Comparison of ENCODE assay signal across 9 cellular contexts in the genomic region with DNA sequence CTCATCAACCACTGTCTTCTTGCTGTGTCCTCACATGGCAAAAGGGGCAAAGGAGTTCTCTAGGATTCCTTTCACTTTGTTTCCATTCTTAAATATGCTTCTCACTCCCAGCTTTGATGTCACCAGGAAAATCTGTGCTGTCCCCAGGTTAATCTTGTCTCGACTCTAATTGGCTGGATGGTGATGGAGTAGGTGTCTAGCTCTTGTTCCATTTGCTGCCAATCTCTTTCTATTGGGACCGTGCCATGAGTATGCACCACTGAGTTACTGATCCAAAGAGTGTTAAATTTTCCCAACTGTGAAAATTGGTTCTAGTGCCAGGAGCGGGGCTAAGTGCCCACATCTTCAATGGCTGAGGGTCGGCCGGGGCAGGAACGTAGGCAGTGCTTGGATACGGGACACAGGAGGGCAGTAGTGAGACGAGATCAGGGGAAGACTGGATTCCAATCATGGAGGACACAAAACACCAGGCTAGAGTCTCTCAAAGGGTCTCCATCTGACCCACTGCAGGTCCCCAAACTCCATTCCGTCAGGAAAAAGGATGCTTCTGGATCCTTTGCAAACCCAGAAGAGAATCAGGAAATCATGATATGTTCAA. TPM values are rescaled to one million over a fixed set of nuclear protein-coding genes. Genes with fewer than 3 reads are reported as not detected.
A peak's percentile ranks its signal among the peaks of the same experiment; 100 is the strongest.
DNase-seq lines count a peak whose midpoint lies in the region; ATAC-seq, FAIRE-seq and TF ChIP-seq lines count a peak whose summit lies in the region.
"Had no signal": no experiment of that assay in that cellular context is flagged by ENCODE, and none has a peak within 500 bp of the region (broad histone marks: within the 10 kb centered on the region; RNA-seq: fewer than 3 reads in every experiment).

No MANE protein-coding gene starts in this region.

- no peaks in the 10 kb centered on the region for H3K9me3 ChIP-seq in A549

- TF ChIP-seq POLR2A in A549 (IDR thresholded peaks at IDR 0.05; ENCODE audit: low read length) = no peak
- no peak for TF ChIP-seq POLR2A in erythroblast (IDR thresholded peaks at IDR 0.05; ENCODE audit: low read length)

- peak in 1 of 2 experiments; percentile 33 for DNase-seq in A549 (ENCODE audit: low read depth in 1 of 2, low spot score in 1 of 2)
- no peak for DNase-seq in GM10266 (ENCODE audit: extremely low spot score)
- peak; percentile 65 for DNase-seq in NCI-H69 (lab: John Stamatoyannopoulos, UW)
- peak; percentile 69 to 79 for DNase-seq in erythroblast (lab: John Stamatoyannopoulos, UW)
- no peak for DNase-seq in SW 1271 (lab: John Stamatoyannopoulos, UW)
- DNase-seq in SHP77 (lab: John Stamatoyannopoulos, UW) = no peak
- no peak for DNase-seq in NK-92 treated with Interleukin-12 subunit alpha and Interleukin-12 subunit beta, amount 100 ng/mL, for 24 hours (lab: John Stamatoyannopoulos, UW)
- DNase-seq: activated CD4-positive, CD25-positive, alpha-beta regulatory T cell treated with anti-CD3 and anti-CD28 coated beads, Interleukin-2, amount 50 U/mL, for 72 hours had no signal

- peak; percentile 30 to 56; a peak in 4 of 5 replicates for TF ChIP-seq RAD21 in A549 (conservative IDR thresholded peaks at IDR 0.05 in 1 of 2, IDR thresholded peaks at IDR 0.05 in 1 of 2)

- H3K4me1 ChIP-seq in A549 = 0 out of 3 replicates have a peak, but pooled peaks cover 3% of the 10 kb centered on the region

- FAIRE-seq in A549 (lab: Jason Lieb, UNC) = no peak

- no peak overlapping the region for H3K4me3 ChIP-seq in A549

- POLR2A ChIA-PET in A549 (lab: Yijun Ruan, JAX) = no interaction called here

- 80% methylated on average over 9 of the region's 9 CpGs for WGBS in A549 (ENCODE audit: missing lambda C conversion rate)

- H3K4me2 ChIP-seq in A549 = no peak overlapping the region

- TF ChIP-seq EP300 in A549 (IDR thresholded peaks at IDR 0.05) = no peak

- CTCF ChIA-PET in A549 (lab: Yijun Ruan, JAX) = interaction anchor here (1.0 to 2.1 kb wide), 2 partner anchors 14 to 387 kb away, joined by 3 to 6 read pairs; no protein-coding TSS in a partner anchor

- H3K27ac ChIP-seq in A549 = no peak overlapping the region

- no peak; the same call in 2 of the 3 replicates for TF ChIP-seq CTCF in A549 (IDR thresholded peaks at IDR 0.05)
- TF ChIP-seq CTCF in GM10266 (IDR thresholded peaks at IDR 0.05; ENCODE audit: control insufficient read depth, insufficient read depth, low read depth, missing control alignments) = peak; percentile 23

- ATAC-seq in A549 = peak in 1 of 2 experiments; percentile 72; a peak in 3 of 6 replicates
- no peak for ATAC-seq in GM18498 (IDR thresholded peaks at IDR 0.05; ENCODE audit: unreplicated experiment)

TF ChIP-seq in A549, 52 proteins besides CTCF, POLR2A, EP300 and RAD21:
- TF ChIP-seq TFCP2L1 (CRISPR knock-in tag; IDR thresholded peaks at IDR 0.05) = no peak
- TF ChIP-seq, protein P1, sequence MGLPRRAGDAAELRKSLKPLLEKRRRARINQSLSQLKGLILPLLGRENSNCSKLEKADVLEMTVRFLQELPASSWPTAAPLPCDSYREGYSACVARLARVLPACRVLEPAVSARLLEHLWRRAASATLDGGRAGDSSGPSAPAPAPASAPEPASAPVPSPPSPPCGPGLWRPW (IDR thresholded peaks at IDR 0.05) = no peak
- no peak for TF ChIP-seq ZFP36 (IDR thresholded peaks at IDR 0.05; ENCODE audit: borderline replicate concordance, partially characterized antibody)
- no peak for TF ChIP-seq POLR2AphosphoS2 (conservative IDR thresholded peaks at IDR 0.05; ENCODE audit: low read length)
- TF ChIP-seq HOXB5 (CRISPR knock-in tag; IDR thresholded peaks at IDR 0.05) = no peak
- TF ChIP-seq, protein P2, sequence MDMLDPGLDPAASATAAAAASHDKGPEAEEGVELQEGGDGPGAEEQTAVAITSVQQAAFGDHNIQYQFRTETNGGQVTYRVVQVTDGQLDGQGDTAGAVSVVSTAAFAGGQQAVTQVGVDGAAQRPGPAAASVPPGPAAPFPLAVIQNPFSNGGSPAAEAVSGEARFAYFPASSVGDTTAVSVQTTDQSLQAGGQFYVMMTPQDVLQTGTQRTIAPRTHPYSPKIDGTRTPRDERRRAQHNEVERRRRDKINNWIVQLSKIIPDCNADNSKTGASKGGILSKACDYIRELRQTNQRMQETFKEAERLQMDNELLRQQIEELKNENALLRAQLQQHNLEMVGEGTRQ (IDR thresholded peaks at IDR 0.05) = no peak
- TF ChIP-seq RNF2 (IDR thresholded peaks at IDR 0.05; ENCODE audit: borderline replicate concordance, low read depth) = no peak
- TF ChIP-seq HDAC2 (IDR thresholded peaks at IDR 0.05) = no peak
- no peak for TF ChIP-seq HEYL (CRISPR knock-in tag; IDR thresholded peaks at IDR 0.05)
- no peak for TF ChIP-seq ZNF302 (CRISPR knock-in tag; IDR thresholded peaks at IDR 0.05)
- TF ChIP-seq ESRRA (IDR thresholded peaks at IDR 0.05; ENCODE audit: borderline replicate concordance, low read length) = no peak
- TF ChIP-seq, protein P3, sequence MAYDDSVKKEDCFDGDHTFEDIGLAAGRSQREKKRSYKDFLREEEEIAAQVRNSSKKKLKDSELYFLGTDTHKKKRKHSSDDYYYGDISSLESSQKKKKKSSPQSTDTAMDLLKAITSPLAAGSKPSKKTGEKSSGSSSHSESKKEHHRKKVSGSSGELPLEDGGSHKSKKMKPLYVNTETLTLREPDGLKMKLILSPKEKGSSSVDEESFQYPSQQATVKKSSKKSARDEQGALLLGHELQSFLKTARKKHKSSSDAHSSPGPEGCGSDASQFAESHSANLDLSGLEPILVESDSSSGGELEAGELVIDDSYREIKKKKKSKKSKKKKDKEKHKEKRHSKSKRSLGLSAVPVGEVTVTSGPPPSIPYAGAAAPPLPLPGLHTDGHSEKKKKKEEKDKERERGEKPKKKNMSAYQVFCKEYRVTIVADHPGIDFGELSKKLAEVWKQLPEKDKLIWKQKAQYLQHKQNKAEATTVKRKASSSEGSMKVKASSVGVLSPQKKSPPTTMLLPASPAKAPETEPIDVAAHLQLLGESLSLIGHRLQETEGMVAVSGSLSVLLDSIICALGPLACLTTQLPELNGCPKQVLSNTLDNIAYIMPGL (CRISPR knock-in tag; IDR thresholded peaks at IDR 0.05; ENCODE audit: borderline replicate concordance) = no peak
- TF ChIP-seq, protein P4, sequence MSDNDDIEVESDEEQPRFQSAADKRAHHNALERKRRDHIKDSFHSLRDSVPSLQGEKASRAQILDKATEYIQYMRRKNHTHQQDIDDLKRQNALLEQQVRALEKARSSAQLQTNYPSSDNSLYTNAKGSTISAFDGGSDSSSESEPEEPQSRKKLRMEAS (IDR thresholded peaks at IDR 0.05) = no peak
- no peak for TF ChIP-seq HOXB13 (CRISPR knock-in tag; IDR thresholded peaks at IDR 0.05; ENCODE audit: low read depth)
- no peak for TF ChIP-seq CBX2 (IDR thresholded peaks at IDR 0.05; ENCODE audit: borderline replicate concordance, low read depth)
- TF ChIP-seq BHLHE40 (IDR thresholded peaks at IDR 0.05; ENCODE audit: low read depth, low read length) = no peak
- no peak for TF ChIP-seq FOSB (CRISPR knock-in tag; IDR thresholded peaks at IDR 0.05)

RNA-seq across cellular contexts. Expression of a gene that starts 47.7 kb away (rescaled TPM):
- polyA plus RNA-seq in A549 (2011; rRNA removed) = 5.7 and 6.2 TPM in 2 replicates
- polyA plus RNA-seq in A549 (2012; cell fraction: cytosol; rRNA removed) = 0.44 and 0.56 TPM in 2 replicates
- polyA plus RNA-seq in A549 (2012; cell fraction: nucleus; rRNA removed) = 0.45 and 0.67 TPM in 2 replicates
- 3.9 to 5.1 TPM (median 4.4 TPM) in 3 replicates for polyA plus RNA-seq in A549 (2017; fragmentation: RNase III; extraction: RNeasy Plus Mini Kit Qiagen cat#74134 plus additional on column Dnase treatment)
- 2.8 and 4.5 TPM in 2 replicates for polyA minus RNA-seq in A549 (2011; rRNA and poly(A)+ RNA removed)

Comparison
In these comparisons a context has a peak if more than half of its experiments do, and no peak if none do; other contexts are left out.
1. DNase-seq: peak in NCI-H69 (single experiment) and erythroblast (2 of 2); none in GM10266 (single experiment), SW 1271 (0 of 2), SHP77 (0 of 2) and NK-92 treated with Interleukin-12 subunit alpha and Interleukin-12 subunit beta, amount 100 ng/mL, for 24 hours (single experiment).